8 cellular contexts compared by ENCODE assay signal in genomic region chr2:13462464-13462863, GRCh38.
"Had no signal": no experiment of that assay in that cellular context is flagged by ENCODE, and none has a peak within 500 bp of the region (broad histone marks: within the 10 kb centered on the region; RNA-seq: fewer than 3 reads in every experiment).

No MANE protein-coding gene starts in this region.

- ATAC-seq: GM12878 had no signal

- FAIRE-seq: G401.6, GM12878, GM12891, GM12892, GM18507, GM19239 had no signal

- H3K4me3 ChIP-seq: GM12878 had no signal

- DNase-seq: GDM1, GF-D8 had no signal
